ENCODE assay signal across 14 cellular contexts in genomic region chr1:64685942-64686341, GRCh38. TPM values are rescaled to one million over a fixed set of nuclear protein-coding genes. Genes with fewer than 3 reads are reported as not detected.
A peak's percentile ranks its signal among the peaks of the same experiment; 100 is the strongest.
DNase-seq lines count a peak whose midpoint lies in the region; ATAC-seq and TF ChIP-seq lines count a peak whose summit lies in the region.
"Had no signal": no experiment of that assay in that cellular context is flagged by ENCODE, and none has a peak within 500 bp of the region (broad histone marks: within the 10 kb centered on the region; RNA-seq: fewer than 3 reads in every experiment).

No MANE protein-coding gene starts in this region.

- peaks cover 67% of the 10 kb centered on the region for H3K36me3 Mint-ChIP-seq in endodermal cell (ENCODE audit: low read depth)
- peaks cover 64% of the 10 kb centered on the region for H3K36me3 Mint-ChIP-seq in nephron progenitor cell (ENCODE audit: low read depth)
- H3K36me3 Mint-ChIP-seq: CD4-positive, alpha-beta memory T cell had no signal

- no peak overlapping the region for H3K9ac ChIP-seq in endodermal cell (ENCODE audit: extremely low read depth, low read length, poor library complexity, severe bottlenecking)
- H3K9ac ChIP-seq: GM23248 had no signal

- H3K27me3 ChIP-seq in heart left ventricle (no peaks in the 10 kb centered on the region), endodermal cell (ENCODE audit: control insufficient read depth, insufficient read depth, low read length, poor library complexity, severe bottlenecking) (no peaks in the 10 kb centered on the region)

- intact Hi-C loops in heart left ventricle (cut with DNase I) (loop anchor here in 9 of 10 donors (1.0 to 10.0 kb wide), 10 partner anchors 56 to 999 kb away; partner anchors contain the start of gene RAVER2 (in 1 of the 9)), Right ventricle myocardium inferior (cut with DNase I) (loop anchor here (2.0 to 10.0 kb wide), 4 partner anchors 61 to 999 kb away; partner anchors contain the start of gene RAVER2)

- H3K9me3 Mint-ChIP-seq in endodermal cell (no peaks in the 10 kb centered on the region), nephron progenitor cell (no peaks in the 10 kb centered on the region)
- H3K9me3 Mint-ChIP-seq: CD4-positive, alpha-beta memory T cell had no signal

- H3K9me3 ChIP-seq in heart left ventricle = no peaks in the 10 kb centered on the region
- H3K9me3 ChIP-seq in endodermal cell (ENCODE audit: control insufficient read depth, low read length) = no peaks in the 10 kb centered on the region
- H3K9me3 ChIP-seq: A549, HAP-1 had no signal

- TF ChIP-seq POLR2A in heart left ventricle (IDR thresholded peaks at IDR 0.05) = no peak

- H3K4me3 ChIP-seq in heart left ventricle = no peak overlapping the region
- no peak overlapping the region for H3K4me3 ChIP-seq in endodermal cell (ENCODE audit: low read length)
- H3K4me3 ChIP-seq: A549, GM12878, GM23248, HAP-1 had no signal

- H3K4me3 Mint-ChIP-seq in endodermal cell (no peak overlapping the region), nephron progenitor cell (no peak overlapping the region)
- H3K4me3 Mint-ChIP-seq: CD4-positive, alpha-beta memory T cell had no signal

- peak in 3 of 4 donors; percentile 38 to 66 (median 56) for ATAC-seq in heart left ventricle
- ATAC-seq in Right ventricle myocardium inferior = no peak

- DNase-seq in heart left ventricle = no peak
- DNase-seq in Right ventricle myocardium inferior (ENCODE audit: missing footprints) = no peak
- DNase-seq in endodermal cell = no peak
- DNase-seq in nephron progenitor cell = no peak
- no peak for DNase-seq in NCI-H345 treated with DMSO at 0.1 percent for 48 hours (lab: John Stamatoyannopoulos, UW; ENCODE audit: unreplicated experiment)
- no peak for DNase-seq in stimulated activated CD8-positive, alpha-beta memory T cell treated with anti-CD3 and anti-CD28 coated beads, Interleukin-4, amount 100 ng/mL, for 48 hours
- DNase-seq in NCI-H526 (lab: John Stamatoyannopoulos, UW) = no peak
- DNase-seq: GM23248 had no signal

- H3K27me3 Mint-ChIP-seq in endodermal cell (ENCODE audit: insufficient read depth) (no peaks in the 10 kb centered on the region), nephron progenitor cell (ENCODE audit: low read depth, poor library complexity) (peaks cover 3% of the 10 kb centered on the region)

- H3K27ac Mint-ChIP-seq in endodermal cell = peak overlapping the region; percentile 2
- H3K27ac Mint-ChIP-seq in nephron progenitor cell = peak overlapping the region; percentile 37
- H3K27ac Mint-ChIP-seq: CD4-positive, alpha-beta memory T cell had no signal

- H3K27ac ChIP-seq in heart left ventricle = no peak overlapping the region
- no peak overlapping the region for H3K27ac ChIP-seq in endodermal cell (ENCODE audit: low read depth, low read length)
- H3K27ac ChIP-seq: 22Rv1, C4-2B, GM23248 had no signal

- H3K4me1 Mint-ChIP-seq in endodermal cell (peaks cover 18% of the 10 kb centered on the region), nephron progenitor cell (no peaks in the 10 kb centered on the region)
- H3K4me1 Mint-ChIP-seq: CD4-positive, alpha-beta memory T cell had no signal

- 69 to 83% (median 77%) methylated on average over 5 of the region's 5 CpGs for WGBS in heart left ventricle, 4 donors
- 89 to 91% methylated on average over 3 to 5 of the region's 5 CpGs for WGBS in endodermal cell (ENCODE audit: insufficient coverage in 1 of 2, insufficient read length in 1 of 2), 2 experiments

- peaks cover 0 to 39% (median 11%) of the 10 kb centered on the region in 9 donors for H3K36me3 ChIP-seq in heart left ventricle
- H3K36me3 ChIP-seq in endodermal cell (ENCODE audit: control insufficient read depth, insufficient read depth, low read length) = peaks cover 58% of the 10 kb centered on the region

- peaks cover 0 to 19% (median 7%) of the 10 kb centered on the region in 12 donors for H3K4me1 ChIP-seq in heart left ventricle
- no peaks in the 10 kb centered on the region for H3K4me1 ChIP-seq in endodermal cell (ENCODE audit: control insufficient read depth, insufficient read depth, low read length)
- H3K4me1 ChIP-seq: HAP-1 had no signal

- TF ChIP-seq CTCF in heart left ventricle (IDR thresholded peaks at IDR 0.05) = no peak
- no peak for TF ChIP-seq CTCF in endodermal cell (conservative IDR thresholded peaks at IDR 0.05)
- TF ChIP-seq CTCF in nephron progenitor cell (IDR thresholded peaks at IDR 0.05) = no peak

RNA-seq across cellular contexts. Expression of gene RAVER2, which starts 58.9 kb away (rescaled TPM):
- total RNA-seq in heart left ventricle (10 to 100 TPM; 16.5 to 25.8 (median 20.4) TPM), Right ventricle myocardium inferior (30.1 TPM), endodermal cell (10 to 100 TPM; 20.3 to 21.8 TPM)
- 1 to 10 TPM; 6.3 to 9.9 TPM for polyA plus RNA-seq in heart left ventricle
- polyA plus RNA-seq in endodermal cell (2013, experiment 1 of 2) = 17.2 TPM
- 16.0 TPM for polyA plus RNA-seq in endodermal cell (2013, experiment 2 of 2)
